In the genomic region with DNA sequence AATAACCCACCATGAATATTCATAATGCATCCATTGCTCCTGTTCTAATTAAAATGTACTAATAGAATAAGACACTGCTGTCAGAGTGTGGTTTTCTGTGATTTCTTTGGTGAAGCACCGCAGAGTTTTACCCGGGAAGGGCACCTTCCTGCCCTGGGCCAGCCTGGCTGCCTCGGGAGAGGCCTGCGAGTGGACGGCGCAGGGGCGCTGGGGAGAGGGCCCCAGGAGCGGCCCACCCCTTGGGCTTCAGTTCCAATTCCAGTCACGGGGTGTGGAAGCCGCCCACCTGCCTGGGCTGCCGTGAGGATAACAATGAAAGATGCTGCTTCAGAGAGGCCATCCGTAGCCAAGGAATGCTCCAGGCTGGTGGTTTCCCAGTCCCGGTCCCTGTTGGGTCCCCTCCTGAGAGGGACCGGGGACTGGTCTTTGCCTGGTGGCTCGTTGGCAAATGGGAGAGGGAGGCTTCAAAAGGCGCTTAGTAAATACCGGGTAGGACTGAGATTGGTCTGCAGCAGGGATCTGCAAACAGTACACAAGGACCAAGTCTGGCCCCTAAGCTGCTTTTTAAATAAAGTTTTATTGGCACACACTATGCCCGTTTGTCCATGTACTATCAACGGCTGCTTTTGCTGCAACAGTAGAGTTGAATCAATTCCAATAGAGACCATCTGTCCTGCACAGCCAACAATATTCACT, we compare ENCODE assay signal across 23 cellular contexts.
"Had no signal": no experiment of that assay in that cellular context is flagged by ENCODE, and none has a peak within 500 bp of the region (broad histone marks: within the 10 kb centered on the region; RNA-seq: fewer than 3 reads in every experiment).

No MANE protein-coding gene starts in this region.

- H3K27me3 Mint-ChIP-seq: dendritic cell treated with granulocyte-macrophage colony-stimulating factor and Interleukin-4, amounts not matched to agents 40 ng/mL and 50 ng/mL, for 4 days; memory B cell; natural killer cell treated with Interleukin-12 subunit alpha and Interleukin-12 subunit beta and Interleukin-15 and Interleukin-18, amount 100 ng/mL, for 72 hours; stimulated activated memory B cell treated with anti-CD40 and anti-IgM and Interleukin-4, amounts not matched to agents 10 μg/mL and 1 μg/mL and 100 μg/mL, for 72 hours; stimulated activated naive CD8-positive, alpha-beta T cell treated with anti-CD3 and anti-CD28 coated beads, Interleukin-15, Interleukin-2, amounts not matched to agents 100 ng/mL and 50 ng/mL, for 24 hours had no signal

- H3K36me3 ChIP-seq: prostate gland had no signal

- H3K9me3 ChIP-seq: esophagus squamous epithelium, gastroesophageal sphincter, lower lobe of right lung, prostate gland, testis, transverse colon had no signal

- H3K27me3 ChIP-seq: esophagus squamous epithelium, gastroesophageal sphincter, spleen, testis, transverse colon had no signal

- ATAC-seq: gastroesophageal sphincter; lower lobe of right lung; natural killer cell treated with Interleukin-12 subunit alpha and Interleukin-12 subunit beta and Interleukin-15 and Interleukin-18, amount 100 ng/mL, for 72 hours; sciatic nerve; stimulated activated memory B cell treated with anti-CD40 and anti-IgM and Interleukin-4, amounts not matched to agents 10 μg/mL and 1 μg/mL and 100 μg/mL, for 72 hours had no signal

- H3K9me3 Mint-ChIP-seq: memory B cell; natural killer cell treated with Interleukin-12 subunit alpha and Interleukin-12 subunit beta and Interleukin-15 and Interleukin-18, amount 100 ng/mL, for 72 hours; stimulated activated memory B cell treated with anti-CD40 and anti-IgM and Interleukin-4, amounts not matched to agents 10 μg/mL and 1 μg/mL and 100 μg/mL, for 72 hours; stimulated activated naive CD8-positive, alpha-beta T cell treated with anti-CD3 and anti-CD28 coated beads, Interleukin-15, Interleukin-2, amounts not matched to agents 100 ng/mL and 50 ng/mL, for 24 hours had no signal

- H3K4me1 ChIP-seq: esophagus squamous epithelium, gastroesophageal sphincter, left ventricle myocardium inferior, lower lobe of right lung, parathyroid adenoma, prostate gland, testis had no signal

- H3K27ac ChIP-seq: esophagus squamous epithelium, gastroesophageal sphincter, left ventricle myocardium inferior, lower lobe of right lung, parathyroid adenoma, prostate gland, spleen, testis had no signal

- DNase-seq: esophagus squamous epithelium; foreskin fibroblast; glutamatergic neuron; islet precursor cell; left ventricle myocardium inferior; lower lobe of right lung; midbrain; occipital lobe; spleen; stimulated activated CD4-positive, alpha-beta T cell treated with anti-CD3 and anti-CD28 coated beads, Interleukin-15, amount 100 ng/mL, for 24 hours; stimulated activated CD4-positive, alpha-beta T cell treated with anti-CD3 and anti-CD28 coated beads, Interleukin-1b, Interleukin-23, amount 100 ng/mL, for 48 hours; stimulated activated CD4-positive, alpha-beta T cell treated with anti-CD3 and anti-CD28 coated beads, Interleukin-4, amount 100 ng/mL, for 24 hours; testis; transverse colon had no signal

- H3K4me3 Mint-ChIP-seq: dendritic cell treated with granulocyte-macrophage colony-stimulating factor and Interleukin-4, amounts not matched to agents 40 ng/mL and 50 ng/mL, for 4 days; memory B cell; natural killer cell treated with Interleukin-12 subunit alpha and Interleukin-12 subunit beta and Interleukin-15 and Interleukin-18, amount 100 ng/mL, for 72 hours; stimulated activated memory B cell treated with anti-CD40 and anti-IgM and Interleukin-4, amounts not matched to agents 10 μg/mL and 1 μg/mL and 100 μg/mL, for 72 hours; stimulated activated naive CD8-positive, alpha-beta T cell treated with anti-CD3 and anti-CD28 coated beads, Interleukin-15, Interleukin-2, amounts not matched to agents 100 ng/mL and 50 ng/mL, for 24 hours had no signal

- H3K27ac Mint-ChIP-seq: dendritic cell treated with granulocyte-macrophage colony-stimulating factor and Interleukin-4, amounts not matched to agents 40 ng/mL and 50 ng/mL, for 4 days; memory B cell; natural killer cell treated with Interleukin-12 subunit alpha and Interleukin-12 subunit beta and Interleukin-15 and Interleukin-18, amount 100 ng/mL, for 72 hours; stimulated activated memory B cell treated with anti-CD40 and anti-IgM and Interleukin-4, amounts not matched to agents 10 μg/mL and 1 μg/mL and 100 μg/mL, for 72 hours; stimulated activated naive CD8-positive, alpha-beta T cell treated with anti-CD3 and anti-CD28 coated beads, Interleukin-15, Interleukin-2, amounts not matched to agents 100 ng/mL and 50 ng/mL, for 24 hours had no signal

- H3K4me3 ChIP-seq: esophagus squamous epithelium, gastroesophageal sphincter, left ventricle myocardium inferior, lower lobe of right lung, prostate gland, spleen, testis, transverse colon had no signal
